ENCODE assay signal across 23 cellular contexts in the genomic region with DNA sequence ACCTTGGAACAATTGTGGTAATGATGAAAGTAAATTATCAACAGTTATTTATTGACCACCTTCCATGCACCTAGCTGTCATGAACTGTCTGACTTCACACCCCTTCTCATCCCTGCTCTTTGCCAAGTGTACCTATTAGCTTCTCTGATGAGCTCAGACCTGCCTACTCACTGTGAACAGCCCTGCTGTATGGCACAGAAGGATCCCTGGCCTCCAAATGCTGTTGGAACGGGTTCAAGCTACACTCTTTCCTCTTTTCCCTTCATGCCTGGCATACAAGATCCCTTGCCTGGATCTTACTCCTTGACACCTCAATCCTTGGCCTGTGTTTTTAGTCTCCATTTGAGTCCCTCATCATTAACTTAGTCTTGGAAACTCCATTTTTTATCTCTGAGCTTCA.
"Had no signal": no experiment of that assay in that cellular context is flagged by ENCODE, and none has a peak within 500 bp of the region (broad histone marks: within the 10 kb centered on the region; RNA-seq: fewer than 3 reads in every experiment).

No MANE protein-coding gene starts in this region.

- DNase-seq: dermis blood vessel endothelial cell; effector memory CD4-positive, alpha-beta T cell; erythroblast; esophagus squamous epithelium; glutamatergic neuron; heart right ventricle; hippocampal formation; left ventricle myocardium superior; lower lobe of right lung; mucosa of descending colon; naive B cell; right cardiac atrium; spleen; stimulated activated CD4-positive, alpha-beta T cell treated with anti-CD3 and anti-CD28 coated beads, Interleukin-4, amount 100 ng/mL, for 4 hours; stimulated activated naive CD8-positive, alpha-beta T cell treated with anti-CD3 and anti-CD28 coated beads, Interleukin-15, Interleukin-2, amounts not matched to agents 100 U/mL and 50 U/mL, for 24 hours; testis; tibial artery had no signal

- H3K27ac ChIP-seq: coronary artery, esophagus squamous epithelium, heart right ventricle, lower lobe of right lung, parathyroid adenoma, prostate gland, spleen, testis, tibial artery had no signal

- H3K4me1 ChIP-seq: lower lobe of right lung, parathyroid adenoma, prostate gland, spleen, testis, tibial artery had no signal

- H3K9ac ChIP-seq: parathyroid adenoma had no signal

- H2AFZ ChIP-seq: parathyroid adenoma had no signal

- H3K36me3 ChIP-seq: esophagus squamous epithelium, heart right ventricle, lower lobe of right lung, prostate gland, spleen, tibial artery had no signal

- H3K27me3 ChIP-seq: esophagus squamous epithelium, spleen, testis, tibial artery had no signal

- H3K4me3 ChIP-seq: coronary artery, esophagus squamous epithelium, heart right ventricle, lower lobe of right lung, mucosa of descending colon, prostate gland, skin epidermis, spleen, testis, tibial artery had no signal

- H3K9me3 ChIP-seq: esophagus squamous epithelium, heart right ventricle, lower lobe of right lung, mucosa of descending colon, prostate gland, spleen, testis, tibial artery had no signal

- ATAC-seq: heart right ventricle; left ventricle myocardium superior; lower lobe of right lung; mucosa of descending colon; natural killer cell treated with Interleukin-12 subunit alpha and Interleukin-12 subunit beta and Interleukin-15 and Interleukin-18, amount 100 ng/mL, for 72 hours; right cardiac atrium; stimulated activated memory B cell treated with anti-CD40 and anti-IgM and Interleukin-4, amounts not matched to agents 10 μg/mL and 1 μg/mL and 100 μg/mL, for 72 hours; stimulated activated naive CD8-positive, alpha-beta T cell treated with anti-CD3 and anti-CD28 coated beads, Interleukin-15, Interleukin-2, amounts not matched to agents 100 U/mL and 50 U/mL, for 24 hours had no signal
